Comparison of ENCODE assay signal across 21 cellular contexts in the genomic region with DNA sequence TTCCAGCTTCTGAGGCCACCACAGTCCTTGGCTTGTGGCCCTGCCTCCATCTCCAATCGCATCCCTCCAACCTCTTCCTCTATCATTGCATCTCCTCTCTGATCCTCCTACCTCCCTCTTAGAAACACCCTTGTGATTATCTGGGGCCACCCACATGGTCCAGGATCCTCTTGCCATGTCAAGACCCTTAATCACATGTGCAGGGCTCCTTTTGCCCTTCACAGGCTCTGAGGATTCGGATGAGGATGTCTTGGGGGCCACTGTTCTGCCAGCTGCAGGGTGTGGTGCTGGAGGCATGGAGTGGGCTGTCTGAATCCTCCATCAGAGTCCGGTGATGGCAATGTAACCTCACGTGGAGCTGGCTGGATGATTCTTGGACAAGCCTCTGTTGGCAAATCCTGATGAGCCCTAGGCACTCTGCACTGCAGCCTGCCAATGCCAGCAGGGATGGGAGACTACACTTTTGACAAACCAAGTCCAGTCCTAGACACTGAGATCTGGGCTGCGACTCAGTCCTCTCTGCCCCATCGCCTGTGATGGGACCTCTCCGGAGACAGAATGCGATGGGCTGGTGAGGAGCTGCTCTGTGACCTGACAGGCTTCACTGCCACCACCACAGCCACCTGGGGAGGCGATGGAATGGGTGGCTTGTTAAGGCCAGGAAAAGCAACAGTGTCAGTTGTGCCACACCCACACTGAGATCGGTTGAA.
"Had no signal": no experiment of that assay in that cellular context is flagged by ENCODE, and none has a peak within 500 bp of the region (broad histone marks: within the 10 kb centered on the region; RNA-seq: fewer than 3 reads in every experiment).

No MANE protein-coding gene starts in this region.

- H3K36me3 ChIP-seq: neural progenitor cell, ovary, suprapubic skin, thyroid gland, upper lobe of left lung, uterus had no signal

- H3K9ac ChIP-seq: neural progenitor cell had no signal

- H3K36me3 Mint-ChIP-seq: naive thymus-derived CD4-positive, alpha-beta T cell; stimulated activated effector memory CD8-positive, alpha-beta T cell treated with anti-CD3 and anti-CD28 coated beads, Interleukin-12 subunit alpha, Interleukin-12 subunit beta, amount 100 ng/mL, for 72 hours had no signal

- H3K9me3 Mint-ChIP-seq: naive thymus-derived CD4-positive, alpha-beta T cell; neural progenitor cell; stimulated activated effector memory CD8-positive, alpha-beta T cell treated with anti-CD3 and anti-CD28 coated beads, Interleukin-12 subunit alpha, Interleukin-12 subunit beta, amount 100 ng/mL, for 72 hours had no signal

- H3K27me3 ChIP-seq: dorsolateral prefrontal cortex, heart left ventricle, neural progenitor cell, ovary, suprapubic skin, thyroid gland, upper lobe of left lung, uterus had no signal

- H3K9me3 ChIP-seq: heart left ventricle, ovary, suprapubic skin, thyroid gland, upper lobe of left lung, uterus had no signal

- H3K4me2 ChIP-seq: neural progenitor cell, smooth muscle cell had no signal

- H3K4me3 ChIP-seq: dorsolateral prefrontal cortex, heart left ventricle, neural progenitor cell, ovary, smooth muscle cell, suprapubic skin, thyroid gland, upper lobe of left lung, uterus had no signal

- H3K4me1 ChIP-seq: neural progenitor cell, suprapubic skin, thyroid gland, upper lobe of left lung, uterus had no signal

- H2AFZ ChIP-seq: neural progenitor cell had no signal

- H3K27ac Mint-ChIP-seq: neural progenitor cell; stimulated activated effector memory CD8-positive, alpha-beta T cell treated with anti-CD3 and anti-CD28 coated beads, Interleukin-12 subunit alpha, Interleukin-12 subunit beta, amount 100 ng/mL, for 72 hours had no signal

- ATAC-seq: esophagus mucosa; heart left ventricle; naive thymus-derived CD4-positive, alpha-beta T cell; stimulated activated effector memory CD8-positive, alpha-beta T cell treated with anti-CD3 and anti-CD28 coated beads, Interleukin-12 subunit alpha, Interleukin-12 subunit beta, amount 100 ng/mL, for 72 hours; stimulated activated naive CD8-positive, alpha-beta T cell treated with anti-CD3 and anti-CD28 coated beads, Interleukin-15, Interleukin-2, amounts not matched to agents 100 U/mL and 50 U/mL, for 24 hours had no signal

- H3K27me3 Mint-ChIP-seq: naive thymus-derived CD4-positive, alpha-beta T cell; progenitor cell of endocrine pancreas had no signal

- H3K27ac ChIP-seq: dorsolateral prefrontal cortex, heart left ventricle, neural progenitor cell, ovary, suprapubic skin, thyroid gland, upper lobe of left lung, uterus had no signal

- H3K4me3 Mint-ChIP-seq: naive thymus-derived CD4-positive, alpha-beta T cell; neural progenitor cell; stimulated activated effector memory CD8-positive, alpha-beta T cell treated with anti-CD3 and anti-CD28 coated beads, Interleukin-12 subunit alpha, Interleukin-12 subunit beta, amount 100 ng/mL, for 72 hours had no signal

- DNase-seq: cortex of kidney; dorsolateral prefrontal cortex; effector CD8-positive, alpha-beta T cell; hippocampal formation; naive thymus-derived CD4-positive, alpha-beta T cell; nucleus accumbens; ovary; right cardiac atrium; stimulated activated CD4-positive, alpha-beta T cell treated with anti-CD3 and anti-CD28 coated beads, Interleukin-2, amount 100 ng/mL, for 48 hours; stimulated activated CD8-positive, alpha-beta memory T cell treated with anti-CD3 and anti-CD28 coated beads, Interleukin-4, amount 100 ng/mL, for 48 hours; stimulated activated naive CD8-positive, alpha-beta T cell treated with anti-CD3 and anti-CD28 coated beads, Interleukin-15, Interleukin-2, amounts not matched to agents 100 U/mL and 50 U/mL, for 24 hours; thyroid gland; upper lobe of left lung; uterus had no signal
